ENCODE assay signal across 8 cellular contexts in the genomic region with DNA sequence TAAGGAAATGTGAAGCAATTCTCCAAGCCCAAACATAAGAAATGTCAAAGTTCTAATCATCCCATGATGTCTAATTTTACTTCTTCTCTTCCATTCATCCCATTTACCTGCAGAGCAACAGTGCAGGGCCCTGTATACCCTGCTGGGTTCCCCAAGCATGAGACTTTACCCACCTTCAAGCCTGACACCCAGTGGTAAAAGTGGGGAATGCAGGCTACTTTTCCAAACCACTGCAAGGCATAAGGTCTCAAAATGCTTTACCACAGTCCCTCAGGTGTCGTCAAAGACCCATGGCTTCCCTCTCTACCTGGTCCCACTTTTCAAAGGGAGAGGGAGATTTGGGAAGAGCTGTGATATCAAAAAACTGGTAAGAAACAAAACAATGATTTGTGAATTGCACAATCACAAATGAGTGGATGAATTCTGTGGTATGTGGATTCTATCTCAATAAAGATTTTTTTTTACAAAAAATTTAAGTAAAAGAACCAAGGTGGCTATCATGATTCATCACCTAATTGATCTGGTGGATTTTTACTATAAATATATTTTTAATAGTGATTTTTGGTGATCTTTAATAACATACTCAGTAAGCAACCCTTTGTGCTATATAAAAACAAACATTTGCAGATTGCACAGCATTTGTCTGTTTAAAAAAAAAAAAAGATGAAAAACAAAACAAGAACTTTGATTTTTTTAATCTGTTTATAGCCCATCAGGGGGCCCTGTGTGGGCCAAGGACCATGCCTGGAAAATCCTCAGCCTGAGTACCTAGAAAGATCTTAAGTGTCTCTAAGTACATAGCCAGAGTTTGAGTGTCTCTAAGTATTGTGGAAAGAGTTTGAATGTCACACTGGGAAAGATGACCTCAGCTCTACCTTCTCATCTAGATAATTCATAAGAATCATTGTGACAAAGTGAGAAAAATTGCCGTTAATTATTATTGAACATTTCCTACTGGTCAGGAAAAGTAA.
DNase-seq lines count a peak whose midpoint lies in the region; ATAC-seq and TF ChIP-seq lines count a peak whose summit lies in the region.

No MANE protein-coding gene starts in this region.

- H3K9me3 ChIP-seq in Karpas-422 (ENCODE audit: low read length) (no peaks in the 10 kb centered on the region), aorta (ENCODE audit: control insufficient read depth, low read length) (no peaks in the 10 kb centered on the region)

- DNase-seq in NCI-H146 (lab: John Stamatoyannopoulos, UW), result peak; percentile 22
- DNase-seq in NCI-H146 treated with DMSO at 0.1 percent for 48 hours (lab: John Stamatoyannopoulos, UW; ENCODE audit: unreplicated experiment), result no peak
- DNase-seq in Karpas-422, result peak; percentile 79
- DNase-seq in T-helper 2 cell treated with Interferon-gamma antibody and Interleukin-4, amounts not matched to agents 5 μg/mL and 100 μg/mL, for 36 hours (ENCODE audit: low spot score), result peak; percentile 22
- no peak for DNase-seq in chondrocyte (ENCODE audit: low spot score)
- peak; percentile 11 to 27 for DNase-seq in memory B cell (ENCODE audit: low spot score in 2 of 2)
- peak; percentile 22 to 70 for DNase-seq in stimulated activated effector memory CD8-positive, alpha-beta T cell treated with anti-CD3 and anti-CD28 coated beads, Interleukin-12 subunit alpha, Interleukin-12 subunit beta, amount 100 ng/mL, for 72 hours (ENCODE audit: low spot score in 2 of 2)
- DNase-seq in aorta, result no peak

- H3K9ac ChIP-seq in Karpas-422 (ENCODE audit: low read length), result no peak overlapping the region

- H3K36me3 Mint-ChIP-seq in T-helper 2 cell treated with Interferon-gamma antibody and Interleukin-4, amounts not matched to agents 5 μg/mL and 100 μg/mL, for 36 hours (ENCODE audit: low read depth), result no peaks in the 10 kb centered on the region
- no peaks in the 10 kb centered on the region for H3K36me3 Mint-ChIP-seq in chondrocyte (ENCODE audit: low read depth)
- no peaks in the 10 kb centered on the region for H3K36me3 Mint-ChIP-seq in memory B cell
- no peaks in the 10 kb centered on the region for H3K36me3 Mint-ChIP-seq in stimulated activated effector memory CD8-positive, alpha-beta T cell treated with anti-CD3 and anti-CD28 coated beads, Interleukin-12 subunit alpha, Interleukin-12 subunit beta, amount 100 ng/mL, for 72 hours

- no peak overlapping the region for H3K27ac Mint-ChIP-seq in T-helper 2 cell treated with Interferon-gamma antibody and Interleukin-4, amounts not matched to agents 5 μg/mL and 100 μg/mL, for 36 hours
- H3K27ac Mint-ChIP-seq in chondrocyte (ENCODE audit: unreplicated experiment) (no peak overlapping the region), memory B cell (no peak overlapping the region)
- H3K27ac Mint-ChIP-seq in stimulated activated effector memory CD8-positive, alpha-beta T cell treated with anti-CD3 and anti-CD28 coated beads, Interleukin-12 subunit alpha, Interleukin-12 subunit beta, amount 100 ng/mL, for 72 hours, result no peak overlapping the region

- H3K4me2 ChIP-seq in Karpas-422 (ENCODE audit: low read depth, low read length, poor library complexity, severe bottlenecking), result no peak overlapping the region

- H3K9me3 Mint-ChIP-seq in T-helper 2 cell treated with Interferon-gamma antibody and Interleukin-4, amounts not matched to agents 5 μg/mL and 100 μg/mL, for 36 hours, result no peaks in the 10 kb centered on the region
- H3K9me3 Mint-ChIP-seq in chondrocyte (ENCODE audit: low read depth) (peaks cover 4% of the 10 kb centered on the region), memory B cell (peaks cover 4% of the 10 kb centered on the region)
- H3K9me3 Mint-ChIP-seq in stimulated activated effector memory CD8-positive, alpha-beta T cell treated with anti-CD3 and anti-CD28 coated beads, Interleukin-12 subunit alpha, Interleukin-12 subunit beta, amount 100 ng/mL, for 72 hours, result no peaks in the 10 kb centered on the region

- H3K27me3 Mint-ChIP-seq in T-helper 2 cell treated with Interferon-gamma antibody and Interleukin-4, amounts not matched to agents 5 μg/mL and 100 μg/mL, for 36 hours (ENCODE audit: low read depth), result peaks cover 5% of the 10 kb centered on the region
- H3K27me3 Mint-ChIP-seq in chondrocyte (ENCODE audit: low read depth) (peaks cover 20% of the 10 kb centered on the region), memory B cell (peaks cover 17% of the 10 kb centered on the region)

- H3K4me3 ChIP-seq in Karpas-422 (ENCODE audit: low read length), result no peak overlapping the region
- no peak overlapping the region for H3K4me3 ChIP-seq in aorta (ENCODE audit: low read length in 2 of 2)

- no peaks in the 10 kb centered on the region for H3K79me2 ChIP-seq in Karpas-422 (ENCODE audit: low read length)

- H3K27ac ChIP-seq in Karpas-422 (ENCODE audit: low read length) (no peak overlapping the region), aorta (ENCODE audit: low read depth in 1 of 2, low read length in 2 of 2) (no peak overlapping the region)

- WGBS in aorta, 2 donors, result 44 to 47% methylated on average over 2 of the region's 2 CpGs

- H2AFZ ChIP-seq in Karpas-422 (ENCODE audit: low read length), result no peak overlapping the region

- H3K4me1 ChIP-seq in Karpas-422 (ENCODE audit: low read length) (peaks cover 7% of the 10 kb centered on the region), aorta (ENCODE audit: control insufficient read depth in 1 of 2, insufficient read depth in 2 of 2, low read length in 2 of 2) (no peaks in the 10 kb centered on the region)

- peak; percentile 27 for ATAC-seq in memory B cell (ENCODE audit: low read depth)
- ATAC-seq in stimulated activated effector memory CD8-positive, alpha-beta T cell treated with anti-CD3 and anti-CD28 coated beads, Interleukin-12 subunit alpha, Interleukin-12 subunit beta, amount 100 ng/mL, for 72 hours, result peak; percentile 47
- ATAC-seq in aorta (ENCODE audit: low FRiP score), result no peak

- peaks cover 9% of the 10 kb centered on the region for H3K4me1 Mint-ChIP-seq in T-helper 2 cell treated with Interferon-gamma antibody and Interleukin-4, amounts not matched to agents 5 μg/mL and 100 μg/mL, for 36 hours (ENCODE audit: low read depth)
- H3K4me1 Mint-ChIP-seq in chondrocyte (ENCODE audit: low read depth) (no peaks in the 10 kb centered on the region), memory B cell (no peaks in the 10 kb centered on the region)
- H3K4me1 Mint-ChIP-seq in stimulated activated effector memory CD8-positive, alpha-beta T cell treated with anti-CD3 and anti-CD28 coated beads, Interleukin-12 subunit alpha, Interleukin-12 subunit beta, amount 100 ng/mL, for 72 hours, result peaks cover 4% of the 10 kb centered on the region

- H3K27me3 ChIP-seq in Karpas-422 (ENCODE audit: low read length) (0 out of 2 replicates have a peak, but pooled peaks cover 2% of the 10 kb centered on the region), aorta (ENCODE audit: control insufficient read depth in 1 of 2, insufficient read depth in 2 of 2, low read length in 1 of 2) (no peaks in the 10 kb centered on the region)

- peak; percentile 82 for TF ChIP-seq CTCF in chondrocyte (IDR thresholded peaks at IDR 0.05)

- intact Hi-C loops in aorta (cut with DNase I), result no loop called here

- H3K9me2 ChIP-seq in Karpas-422 (replicated peaks; ENCODE audit: insufficient read depth, low read length), result no peaks in the 10 kb centered on the region

- H3K4me3 Mint-ChIP-seq in T-helper 2 cell treated with Interferon-gamma antibody and Interleukin-4, amounts not matched to agents 5 μg/mL and 100 μg/mL, for 36 hours, result no peak overlapping the region
- H3K4me3 Mint-ChIP-seq in chondrocyte (ENCODE audit: unreplicated experiment) (no peak overlapping the region), memory B cell (no peak overlapping the region)
- H3K4me3 Mint-ChIP-seq in stimulated activated effector memory CD8-positive, alpha-beta T cell treated with anti-CD3 and anti-CD28 coated beads, Interleukin-12 subunit alpha, Interleukin-12 subunit beta, amount 100 ng/mL, for 72 hours, result no peak overlapping the region

- H4K20me1 ChIP-seq in Karpas-422 (ENCODE audit: insufficient read depth, low read depth, low read length), result no peaks in the 10 kb centered on the region

- H3K36me3 ChIP-seq in Karpas-422 (ENCODE audit: insufficient read depth, low read length) (no peaks in the 10 kb centered on the region), aorta (ENCODE audit: control insufficient read depth in 1 of 2, insufficient read depth in 2 of 2, low read length in 1 of 2) (no peaks in the 10 kb centered on the region)

Comparison
In these comparisons a context has a peak if more than half of its experiments do, and no peak if none do; other contexts are left out.
1. DNase-seq: peak in NCI-H146 (single experiment), Karpas-422 (single experiment), T-helper 2 cell treated with Interferon-gamma antibody and Interleukin-4, amounts not matched to agents 5 μg/mL and 100 μg/mL, for 36 hours (single experiment), memory B cell (2 of 2) and stimulated activated effector memory CD8-positive, alpha-beta T cell treated with anti-CD3 and anti-CD28 coated beads, Interleukin-12 subunit alpha, Interleukin-12 subunit beta, amount 100 ng/mL, for 72 hours (2 of 2); none in NCI-H146 treated with DMSO at 0.1 percent for 48 hours (single experiment), chondrocyte (single experiment) and aorta (0 of 2).